ENCODE assay signal across 19 cellular contexts in the genomic region with DNA sequence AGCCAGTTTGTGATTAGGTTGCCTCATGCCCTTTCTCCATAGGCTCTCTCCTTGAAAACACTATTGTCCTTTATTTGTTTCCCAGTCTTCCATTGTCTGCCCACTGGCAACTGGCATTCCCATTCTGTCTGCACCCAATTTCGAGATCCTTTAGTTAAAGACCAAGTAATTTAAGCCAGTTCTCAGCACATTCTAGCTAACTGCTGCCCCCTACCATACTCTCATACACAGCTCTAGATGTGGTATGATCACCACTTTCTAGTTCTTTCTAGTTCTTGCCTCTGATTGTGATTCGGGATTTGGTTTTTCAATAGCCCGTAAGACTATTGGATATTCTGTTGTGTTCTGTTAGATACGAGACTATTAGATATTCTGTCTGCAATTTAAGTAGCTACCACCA.
DNase-seq lines count a peak whose midpoint lies in the region; ATAC-seq, FAIRE-seq and TF ChIP-seq lines count a peak whose summit lies in the region.
"Had no signal": no experiment of that assay in that cellular context is flagged by ENCODE, and none has a peak within 500 bp of the region (broad histone marks: within the 10 kb centered on the region; RNA-seq: fewer than 3 reads in every experiment).

No MANE protein-coding gene starts in this region.

- no peaks in the 10 kb centered on the region for H3K9me3 ChIP-seq in A549

- H3K4me3 ChIP-seq in A549: no peak overlapping the region
- no peak overlapping the region for H3K4me3 ChIP-seq in GM23338
- H3K4me3 ChIP-seq: GM12878 had no signal

- in situ Hi-C loops in KBM-7 (cut with MboI; ENCODE audit: low pct_unique_long_range_greater_than_20kb, low sequenced_read_pairs): no loop called here

- no peaks in the 10 kb centered on the region for H3K36me3 ChIP-seq in GM23338 (ENCODE audit: insufficient read depth)

- POLR2A ChIA-PET in A549 (lab: Yijun Ruan, JAX): no interaction called here
- POLR2A ChIA-PET in WTC11 (lab: Charles Lee): no interaction called here

- no peak for TF ChIP-seq RAD21 in A549 (conservative IDR thresholded peaks at IDR 0.05 in 1 of 2, IDR thresholded peaks at IDR 0.05 in 1 of 2)

- no peak overlapping the region for H2AFZ ChIP-seq in GM23338

- H3K27ac Mint-ChIP-seq in GM23338: no peak overlapping the region
- no peak overlapping the region for H3K27ac Mint-ChIP-seq in WTC11
- H3K27ac Mint-ChIP-seq: B cell; CD4-positive, alpha-beta T cell; HFFc6 had no signal

- no peak for TF ChIP-seq EP300 in A549 (IDR thresholded peaks at IDR 0.05)

- H3K4me3 Mint-ChIP-seq in GM23338 (no peak overlapping the region), WTC11 (no peak overlapping the region)
- H3K4me3 Mint-ChIP-seq: B cell; CD4-positive, alpha-beta T cell; HFFc6 had no signal

- H4K20me1 ChIP-seq in GM23338 (replicated peaks; ENCODE audit: insufficient read depth): no peaks in the 10 kb centered on the region

- no peak overlapping the region for H3K27ac ChIP-seq in A549
- no peak overlapping the region for H3K27ac ChIP-seq in GM23338 (ENCODE audit: low read depth)
- H3K27ac ChIP-seq: HL-60 had no signal

- no peak for TF ChIP-seq POLR2A in A549 (IDR thresholded peaks at IDR 0.05; ENCODE audit: low read length)

- WGBS in A549 (ENCODE audit: missing lambda C conversion rate): 18% methylated on average over 4 of the region's 4 CpGs

- peak; percentile 51 for FAIRE-seq in A549 (lab: Jason Lieb, UNC)
- FAIRE-seq: GM12878 had no signal

- H3K4me1 Mint-ChIP-seq in GM23338 (no peaks in the 10 kb centered on the region), WTC11 (no peaks in the 10 kb centered on the region)
- H3K4me1 Mint-ChIP-seq: B cell had no signal

- DNase-seq in A549 (ENCODE audit: low read depth in 1 of 2, low spot score in 1 of 2): no peak
- peak; percentile 12 for DNase-seq in GM23338 (ENCODE audit: low spot score)
- no peak for DNase-seq in WTC11 (ENCODE audit: low spot score)
- peak; percentile 24 for DNase-seq in iPS-NIHi7 (ENCODE audit: extremely low spot score)
- DNase-seq in effector CD4-positive, alpha-beta T cell: no peak
- no peak for DNase-seq in foreskin melanocyte
- no peak for DNase-seq in KBM-7
- DNase-seq: 8988T; C1 segment of cervical spinal cord; CD4-positive, alpha-beta T cell; DMS153; DMS79 treated with DMSO at 0.1 percent for 48 hours; GF-D8; HFFc6 had no signal

- H3K36me3 Mint-ChIP-seq in GM23338 (ENCODE audit: low read depth) (no peaks in the 10 kb centered on the region), WTC11 (no peaks in the 10 kb centered on the region)

- H3K27me3 ChIP-seq in GM23338 (ENCODE audit: insufficient read depth): no peaks in the 10 kb centered on the region

- H3K27me3 Mint-ChIP-seq in GM23338 (ENCODE audit: insufficient read depth, low read depth, poor library complexity) (no peaks in the 10 kb centered on the region), WTC11 (ENCODE audit: low read depth) (no peaks in the 10 kb centered on the region)
- H3K27me3 Mint-ChIP-seq: B cell; CD4-positive, alpha-beta T cell had no signal

- TF ChIP-seq CTCF in A549 (IDR thresholded peaks at IDR 0.05) (no peak), GM23338 (conservative IDR thresholded peaks at IDR 0.05; ENCODE audit: low read depth in 2 of 2) (peak; percentile 40 to 45; a peak in 3 of 4 replicates), WTC11 (IDR thresholded peaks at IDR 0.05) (no peak)

- H3K9me2 ChIP-seq in GM23338 (ENCODE audit: insufficient read depth): no peaks in the 10 kb centered on the region

- no peaks in the 10 kb centered on the region for H3K4me1 ChIP-seq in A549
- no peaks in the 10 kb centered on the region for H3K4me1 ChIP-seq in GM23338 (ENCODE audit: insufficient read depth)

- H3F3A ChIP-seq in GM23338 (replicated peaks; ENCODE audit: low read depth): no peaks in the 10 kb centered on the region

- H3K9me3 Mint-ChIP-seq in GM23338 (no peaks in the 10 kb centered on the region), WTC11 (0 out of 2 replicates have a peak, but pooled peaks cover 3% of the 10 kb centered on the region)
- H3K9me3 Mint-ChIP-seq: CD4-positive, alpha-beta T cell; HFFc6 had no signal

- no peak overlapping the region for H3K4me2 ChIP-seq in A549
- no peak overlapping the region for H3K4me2 ChIP-seq in GM23338

- H3K79me2 ChIP-seq in GM23338 (replicated peaks; ENCODE audit: insufficient read depth): no peaks in the 10 kb centered on the region

- CTCF ChIA-PET in A549 (lab: Yijun Ruan, JAX) (no interaction called here), WTC11 (lab: Charles Lee) (interaction anchor here (0.9 kb wide), 1 partner anchor 61 kb away, joined by 3 read pairs; no protein-coding TSS in a partner anchor)

- ATAC-seq in A549 (no peak), GM23338 (no peak), WTC11 (peak; percentile 48), HG02840 (IDR thresholded peaks at IDR 0.05; ENCODE audit: low FRiP score, unreplicated experiment) (no peak)
- ATAC-seq: GM12878, HCT116 had no signal

TF ChIP-seq in A549, 52 proteins besides CTCF, POLR2A, EP300 and RAD21 (continues in another document):
- TF ChIP-seq TP53 (CRISPR knock-in tag; IDR thresholded peaks at IDR 0.05): no peak
- no peak for TF ChIP-seq EHF (CRISPR knock-in tag; IDR thresholded peaks at IDR 0.05)
- TF ChIP-seq, protein P1, sequence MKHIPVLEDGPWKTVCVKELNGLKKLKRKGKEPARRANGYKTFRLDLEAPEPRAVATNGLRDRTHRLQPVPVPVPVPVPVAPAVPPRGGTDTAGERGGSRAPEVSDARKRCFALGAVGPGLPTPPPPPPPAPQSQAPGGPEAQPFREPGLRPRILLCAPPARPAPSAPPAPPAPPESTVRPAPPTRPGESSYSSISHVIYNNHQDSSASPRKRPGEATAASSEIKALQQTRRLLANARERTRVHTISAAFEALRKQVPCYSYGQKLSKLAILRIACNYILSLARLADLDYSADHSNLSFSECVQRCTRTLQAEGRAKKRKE (CRISPR knock-in tag; IDR thresholded peaks at IDR 0.05; ENCODE audit: low read depth): no peak
- TF ChIP-seq KDM5A (IDR thresholded peaks at IDR 0.05): no peak
- no peak for TF ChIP-seq ZSCAN20 (CRISPR knock-in tag; IDR thresholded peaks at IDR 0.05)
- TF ChIP-seq FOXS1 (CRISPR knock-in tag; IDR thresholded peaks at IDR 0.05): no peak
- TF ChIP-seq ZC3H11A (IDR thresholded peaks at IDR 0.05): no peak
- TF ChIP-seq, protein P2, sequence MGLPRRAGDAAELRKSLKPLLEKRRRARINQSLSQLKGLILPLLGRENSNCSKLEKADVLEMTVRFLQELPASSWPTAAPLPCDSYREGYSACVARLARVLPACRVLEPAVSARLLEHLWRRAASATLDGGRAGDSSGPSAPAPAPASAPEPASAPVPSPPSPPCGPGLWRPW (IDR thresholded peaks at IDR 0.05): no peak
- TF ChIP-seq FOSL2 (IDR thresholded peaks at IDR 0.05): no peak
- no peak for TF ChIP-seq FOSL2 (CRISPR knock-in tag; IDR thresholded peaks at IDR 0.05)
- TF ChIP-seq JUN (IDR thresholded peaks at IDR 0.05): no peak
- no peak for TF ChIP-seq RFX5 (IDR thresholded peaks at IDR 0.05)

TF ChIP-seq in GM23338, 12 proteins besides CTCF, POLR2A, EP300 and RAD21 (continues in another document):
- no peak for TF ChIP-seq STAT1 (IDR thresholded peaks at IDR 0.05; ENCODE audit: unreplicated experiment)

TF ChIP-seq in WTC11, 78 proteins besides CTCF, POLR2A, EP300 and RAD21:
- TF ChIP-seq, protein P3, sequence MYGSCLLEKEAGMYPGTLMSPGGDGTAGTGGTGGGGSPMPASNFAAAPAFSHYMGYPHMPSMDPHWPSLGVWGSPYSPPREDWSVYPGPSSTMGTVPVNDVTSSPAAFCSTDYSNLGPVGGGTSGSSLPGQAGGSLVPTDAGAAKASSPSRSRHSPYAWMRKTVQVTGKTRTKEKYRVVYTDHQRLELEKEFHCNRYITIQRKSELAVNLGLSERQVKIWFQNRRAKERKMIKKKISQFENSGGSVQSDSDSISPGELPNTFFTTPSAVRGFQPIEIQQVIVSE (CRISPR knock-in tag; IDR thresholded peaks at IDR 0.05; ENCODE audit: borderline replicate concordance): no peak
- TF ChIP-seq, protein P4, sequence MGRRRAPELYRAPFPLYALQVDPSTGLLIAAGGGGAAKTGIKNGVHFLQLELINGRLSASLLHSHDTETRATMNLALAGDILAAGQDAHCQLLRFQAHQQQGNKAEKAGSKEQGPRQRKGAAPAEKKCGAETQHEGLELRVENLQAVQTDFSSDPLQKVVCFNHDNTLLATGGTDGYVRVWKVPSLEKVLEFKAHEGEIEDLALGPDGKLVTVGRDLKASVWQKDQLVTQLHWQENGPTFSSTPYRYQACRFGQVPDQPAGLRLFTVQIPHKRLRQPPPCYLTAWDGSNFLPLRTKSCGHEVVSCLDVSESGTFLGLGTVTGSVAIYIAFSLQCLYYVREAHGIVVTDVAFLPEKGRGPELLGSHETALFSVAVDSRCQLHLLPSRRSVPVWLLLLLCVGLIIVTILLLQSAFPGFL (CRISPR knock-in tag; IDR thresholded peaks at IDR 0.05; ENCODE audit: borderline replicate concordance): no peak
- TF ChIP-seq SP1 (CRISPR knock-in tag; conservative IDR thresholded peaks at IDR 0.05) (no peak), NR2C2 (CRISPR knock-in tag; IDR thresholded peaks at IDR 0.05) (no peak), CREB1 (CRISPR knock-in tag; IDR thresholded peaks at IDR 0.05) (no peak), RELA (CRISPR knock-in tag; IDR thresholded peaks at IDR 0.05; ENCODE audit: borderline replicate concordance) (no peak), ZNF416 (CRISPR knock-in tag; IDR thresholded peaks at IDR 0.05) (no peak), TEAD4 (CRISPR knock-in tag; IDR thresholded peaks at IDR 0.05) (no peak)
- TF ChIP-seq, protein P5, sequence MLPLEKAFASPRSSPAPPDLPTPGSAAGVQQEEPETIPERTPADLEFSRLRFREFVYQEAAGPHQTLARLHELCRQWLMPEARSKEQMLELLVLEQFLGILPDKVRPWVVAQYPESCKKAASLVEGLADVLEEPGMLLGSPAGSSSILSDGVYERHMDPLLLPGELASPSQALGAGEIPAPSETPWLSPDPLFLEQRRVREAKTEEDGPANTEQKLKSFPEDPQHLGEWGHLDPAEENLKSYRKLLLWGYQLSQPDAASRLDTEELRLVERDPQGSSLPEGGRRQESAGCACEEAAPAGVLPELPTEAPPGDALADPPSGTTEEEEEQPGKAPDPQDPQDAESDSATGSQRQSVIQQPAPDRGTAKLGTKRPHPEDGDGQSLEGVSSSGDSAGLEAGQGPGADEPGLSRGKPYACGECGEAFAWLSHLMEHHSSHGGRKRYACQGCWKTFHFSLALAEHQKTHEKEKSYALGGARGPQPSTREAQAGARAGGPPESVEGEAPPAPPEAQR (CRISPR knock-in tag; IDR thresholded peaks at IDR 0.05): no peak
- TF ChIP-seq, protein P6, sequence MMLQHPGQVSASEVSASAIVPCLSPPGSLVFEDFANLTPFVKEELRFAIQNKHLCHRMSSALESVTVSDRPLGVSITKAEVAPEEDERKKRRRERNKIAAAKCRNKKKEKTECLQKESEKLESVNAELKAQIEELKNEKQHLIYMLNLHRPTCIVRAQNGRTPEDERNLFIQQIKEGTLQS (CRISPR knock-in tag; conservative IDR thresholded peaks at IDR 0.05): no peak

Comparison
In these comparisons a context has a peak if more than half of its experiments do, and no peak if none do; other contexts are left out.
1. DNase-seq: peak in GM23338 (single experiment) and iPS-NIHi7 (single experiment); none in A549 (0 of 2), WTC11 (single experiment), effector CD4-positive, alpha-beta T cell (single experiment), foreskin melanocyte (single experiment) and KBM-7 (single experiment).
2. CTCF ChIP-seq: peak in GM23338 (2 of 2); none in A549 (single experiment) and WTC11 (single experiment).